Comparison of ENCODE assay signal across 9 cellular contexts in genomic region chrX:153469811-153470410, GRCh38. TPM values are rescaled to one million over a fixed set of nuclear protein-coding genes. Genes with fewer than 3 reads are reported as not detected.
DNase-seq lines count a peak whose midpoint lies in the region; ATAC-seq and TF ChIP-seq lines count a peak whose summit lies in the region.
"Had no signal": no experiment of that assay in that cellular context is flagged by ENCODE, and none has a peak within 500 bp of the region (broad histone marks: within the 10 kb centered on the region; RNA-seq: fewer than 3 reads in every experiment).

No MANE protein-coding gene starts in this region.

- H3K27me3 ChIP-seq in GM23248 (replicated peaks; ENCODE audit: insufficient read depth) (no peaks in the 10 kb centered on the region), KMS-11 (ENCODE audit: insufficient read depth, low read depth) (no peaks in the 10 kb centered on the region), sigmoid colon (peaks cover 0 to 2% (median 0%) of the 10 kb centered on the region in 3 donors)

- H3K4me3 ChIP-seq in GM23248: peak overlapping the region; percentile 80
- no peak overlapping the region for H3K4me3 ChIP-seq in KMS-11 (IDR thresholded peaks at IDR 0.05; ENCODE audit: insufficient read depth, low read depth, low read length)
- H3K4me3 ChIP-seq in sigmoid colon: peak overlapping the region; percentile 41 to 70 (median 62)

- intact Hi-C loops in left cardiac atrium (cut with DNase I) (loop anchor here in 1 of 2 donors (5.0 kb wide), 1 partner anchor 37 kb away; no protein-coding TSS in a partner anchor), sigmoid colon (cut with DNase I) (loop anchor here (5.0 to 10.0 kb wide), 2 partner anchors 135 to 528 kb away; partner anchors contain the start of gene ZNF275)

- WGBS in GM23248 (ENCODE audit: low coverage in 1 of 2, low lambda C conversion rate in 2 of 2, missing lambda C conversion rate in 2 of 2), 2 experiments: 0 to 1% methylated on average over 11 to 15 of the region's 32 CpGs
- WGBS in sigmoid colon, 2 donors: 0% methylated on average over 32 of the region's 32 CpGs

- H3K9ac ChIP-seq in GM23248: peak overlapping the region; percentile 72
- H3K9ac ChIP-seq in KMS-11: peak overlapping the region; percentile 76; the same call in 1 of the 2 replicates

- TF ChIP-seq CTCF in KMS-11 (conservative IDR thresholded peaks at IDR 0.05; ENCODE audit: low read depth, low read length): no peak
- TF ChIP-seq CTCF in sigmoid colon (IDR thresholded peaks at IDR 0.05): peak in 1 of 4 experiments; percentile 23

- H3K27ac ChIP-seq in GM23248 (peak overlapping the region; percentile 45), KMS-11 (peak overlapping the region; percentile 39; the same call in 1 of the 2 replicates), sigmoid colon (peak overlapping the region; percentile 70 to 86 (median 72))

- H3K9me2 ChIP-seq in GM23248 (ENCODE audit: insufficient read depth): no peaks in the 10 kb centered on the region

- no peaks in the 10 kb centered on the region for H3K9me3 ChIP-seq in GM23248 (ENCODE audit: low read depth)
- H3K9me3 ChIP-seq in sigmoid colon: no peaks in the 10 kb centered on the region

- no peaks in the 10 kb centered on the region for H3F3A ChIP-seq in GM23248 (ENCODE audit: insufficient read depth)

- H3K36me3 ChIP-seq in GM23248 (ENCODE audit: low read depth) (no peaks in the 10 kb centered on the region), KMS-11 (ENCODE audit: insufficient read depth) (no peaks in the 10 kb centered on the region), sigmoid colon (no peaks in the 10 kb centered on the region)

- TF ChIP-seq EP300 in sigmoid colon (IDR thresholded peaks at IDR 0.05): no peak

- H2AFZ ChIP-seq in GM23248 (peak overlapping the region; percentile 77), KMS-11 (ENCODE audit: low read depth) (peak overlapping the region; percentile 41; the same call in 1 of the 2 replicates)

- H3K4me2 ChIP-seq in GM23248 (ENCODE audit: unreplicated experiment): peak overlapping the region; percentile 79
- peak overlapping the region; percentile 73 for H3K4me2 ChIP-seq in KMS-11

- ATAC-seq in left cardiac atrium: peak; percentile 14 to 21

- in situ Hi-C loops in GM23248 (cut with MboI): no loop called here

- H3K79me2 ChIP-seq in GM23248 (ENCODE audit: insufficient read depth): no peaks in the 10 kb centered on the region
- no peaks in the 10 kb centered on the region; the same call in 1 of the 2 replicates for H3K79me2 ChIP-seq in KMS-11 (ENCODE audit: insufficient read depth, low read depth)

- H4K20me1 ChIP-seq in GM23248 (ENCODE audit: insufficient read depth) (no peaks in the 10 kb centered on the region), KMS-11 (ENCODE audit: insufficient read depth) (no peaks in the 10 kb centered on the region)

- TF ChIP-seq POLR2A in sigmoid colon (IDR thresholded peaks at IDR 0.05): no peak

- H3K4me1 ChIP-seq in GM23248 (ENCODE audit: insufficient read depth) (peaks cover under 1% of the 10 kb centered on the region), KMS-11 (ENCODE audit: low read depth, poor library complexity, severe bottlenecking) (no peaks in the 10 kb centered on the region), sigmoid colon (peaks cover 0 to 15% (median 11%) of the 10 kb centered on the region in 4 donors)

- DNase-seq in NCI-H345 (lab: John Stamatoyannopoulos, UW): peak; percentile 36
- DNase-seq in NCI-H345 treated with DMSO at 0.1 percent for 48 hours (lab: John Stamatoyannopoulos, UW; ENCODE audit: unreplicated experiment): no peak
- peak; percentile 66 for DNase-seq in GM23248
- DNase-seq in activated naive CD4-positive, alpha-beta T cell treated with Interleukin-2 at 50 U/mL for 16 hours: peak; percentile 27
- DNase-seq in left cardiac atrium: no peak
- no peak for DNase-seq in sigmoid colon
- no peak for DNase-seq in NCI-H2081 treated with DMSO at 0.1 percent for 48 hours (lab: John Stamatoyannopoulos, UW)

RNA-seq across cellular contexts. Expression of gene HAUS7, which starts 0.5 kb away (rescaled TPM):
- 18.1 and 28.3 TPM in 2 replicates for total RNA-seq in GM23248 (2014; rRNA removed; shearing (Covaris generic))
- polyA plus RNA-seq in GM23248 (2016; fragmentation: Nextera tagmentation; extraction: Ambion mirVana) (17.3 and 24.5 TPM in 2 replicates), sigmoid colon (10 to 100 TPM; 15.0 to 37.8 (median 18.3) TPM)
- total RNA-seq in left cardiac atrium (10 to 100 TPM; 15.8 to 22.2 TPM), sigmoid colon (10 to 100 TPM; 16.8 to 28.2 (median 25.4) TPM)

RNA-seq across cellular contexts. Expression of gene TREX2, which starts 24.1 kb away (rescaled TPM):
- total RNA-seq in GM23248 (2014; rRNA removed; shearing (Covaris generic)): 0.76 and 6.2 TPM in 2 replicates
- polyA plus RNA-seq in GM23248 (2016; fragmentation: Nextera tagmentation; extraction: Ambion mirVana) (0.24 and 0.25 TPM in 2 replicates), sigmoid colon (under 1 TPM in 1 of 3 donors, not detected in 2; 0.87 TPM)
- total RNA-seq in left cardiac atrium (under 1 TPM in 1 of 2 donors, not detected in 1; 0.39 TPM), sigmoid colon (1 to 10 TPM in 2 of 4 donors, under 1 TPM in 1, not detected in 1; 0.16 to 3.6 (median 2.4) TPM)

RNA-seq across cellular contexts. Expression of gene BGN, which starts 24.9 kb away (rescaled TPM):
- 115 and 129 TPM in 2 replicates for total RNA-seq in GM23248 (2014; rRNA removed; shearing (Covaris generic))
- 308 and 314 TPM in 2 replicates for polyA plus RNA-seq in GM23248 (2016; fragmentation: Nextera tagmentation; extraction: Ambion mirVana)
- total RNA-seq in left cardiac atrium: 100 to 1,000 TPM in 1 of 2 donors, 10 to 100 TPM in 1; 96.0 to 193 TPM
- total RNA-seq in sigmoid colon: 100 to 1,000 TPM in 1 of 4 donors, 10 to 100 TPM in 1, 1 to 10 TPM in 2; 5.7 to 181 (median 10.1) TPM
- 10 to 100 TPM in 1 of 3 donors, 1 to 10 TPM in 2; 1.8 to 29.9 (median 9.0) TPM for polyA plus RNA-seq in sigmoid colon

RNA-seq across cellular contexts. Expression of gene ATP2B3, which starts 47.5 kb away (rescaled TPM):
- total RNA-seq in GM23248 (2014; rRNA removed; shearing (Covaris generic)): not detected in 2 replicates
- polyA plus RNA-seq in GM23248 (2016; fragmentation: Nextera tagmentation; extraction: Ambion mirVana) (not detected in 2 replicates), sigmoid colon (under 1 TPM in 1 of 3 donors, not detected in 2; 0.26 TPM)
- total RNA-seq in left cardiac atrium (under 1 TPM in 1 of 2 donors, not detected in 1; 0.10 TPM), sigmoid colon (under 1 TPM; under 0.01 to 0.95 (median 0.26) TPM)
- total RNA-seq: pulmonary artery endothelial cell had no signal

RNA-seq across cellular contexts. Expression of gene ZFP92, which starts 58.6 kb away (rescaled TPM):
- total RNA-seq in GM23248 (2014; rRNA removed; shearing (Covaris generic)): 0.11 TPM in 1 of 2 replicates, not detected in the other
- polyA plus RNA-seq in GM23248 (2016; fragmentation: Nextera tagmentation; extraction: Ambion mirVana): not detected in 2 replicates
- total RNA-seq in left cardiac atrium: 1 to 10 TPM in 1 of 2 donors, under 1 TPM in 1; 0.85 to 2.0 TPM
- total RNA-seq in sigmoid colon: 1 to 10 TPM in 3 of 4 donors, under 1 TPM in 1; 0.71 to 2.2 (median 2.0) TPM
- under 1 TPM in 1 of 3 donors, not detected in 2; 0.35 TPM for polyA plus RNA-seq in sigmoid colon

Comparison
In these comparisons a context has a peak if more than half of its experiments do, and no peak if none do; other contexts are left out.
1. DNase-seq: peak in NCI-H345 (single experiment), GM23248 (single experiment) and activated naive CD4-positive, alpha-beta T cell treated with Interleukin-2 at 50 U/mL for 16 hours (single experiment); none in NCI-H345 treated with DMSO at 0.1 percent for 48 hours (single experiment), left cardiac atrium (single experiment), sigmoid colon (single experiment) and NCI-H2081 treated with DMSO at 0.1 percent for 48 hours (single experiment).
2. Peak in every context shown above with its lines, with median percentiles within 50 percentile points of each other: H3K27ac ChIP-seq.